8 cellular contexts compared by ENCODE assay signal in genomic region chr22:27405672-27406388, GRCh38.
DNase-seq lines count a peak whose midpoint lies in the region; FAIRE-seq and TF ChIP-seq lines count a peak whose summit lies in the region.

No MANE protein-coding gene starts in this region.

- H3K27ac ChIP-seq in sigmoid colon, result no peak overlapping the region
- no peak overlapping the region for H3K27ac ChIP-seq in kidney (ENCODE audit: low read depth in 2 of 2, low read length in 2 of 2)

- in situ Hi-C loops in G401 (cut with HindIII; ENCODE audit: low sequenced_read_pairs), result no loop called here

- H3K4me3 Mint-ChIP-seq in activated CD4-positive, alpha-beta memory T cell treated with anti-CD3 and anti-CD28 coated beads for 36 hours, result no peak overlapping the region

- H3K36me3 Mint-ChIP-seq in activated CD4-positive, alpha-beta memory T cell treated with anti-CD3 and anti-CD28 coated beads for 36 hours, result no peaks in the 10 kb centered on the region

- H3K9me3 ChIP-seq in sigmoid colon (peaks cover 0 to 4% (median 1%) of the 10 kb centered on the region in 4 donors), kidney (ENCODE audit: control insufficient read depth in 1 of 2, low read length in 2 of 2) (no peaks in the 10 kb centered on the region)

- peaks cover 4% of the 10 kb centered on the region for H3K9me3 Mint-ChIP-seq in activated CD4-positive, alpha-beta memory T cell treated with anti-CD3 and anti-CD28 coated beads for 36 hours

- H3K4me1 ChIP-seq in sigmoid colon (no peaks in the 10 kb centered on the region), kidney (ENCODE audit: control insufficient read depth in 1 of 2, insufficient read depth in 1 of 2, low read depth in 1 of 2, low read length in 2 of 2) (no peaks in the 10 kb centered on the region)

- peak; percentile 0 for DNase-seq in G401 (ENCODE audit: low spot score)
- DNase-seq in HTR-8/SVneo (ENCODE audit: insufficient read length, low spot score), result peak; percentile 56
- peak; percentile 37 for DNase-seq in activated CD4-positive, alpha-beta memory T cell treated with anti-CD3 and anti-CD28 coated beads for 36 hours
- peak in 41 of 42 donors; percentile 14 to 84 (median 62) for DNase-seq in head of caudate nucleus
- no peak for DNase-seq in sigmoid colon
- no peak for DNase-seq in DMS79 treated with DMSO at 0.1 percent for 48 hours (lab: John Stamatoyannopoulos, UW)
- no peak for DNase-seq in kidney
- no peak for DNase-seq in activated naive CD4-positive, alpha-beta T cell treated with Interleukin-2 at 50 U/mL for 16 hours

- H3K27ac Mint-ChIP-seq in activated CD4-positive, alpha-beta memory T cell treated with anti-CD3 and anti-CD28 coated beads for 36 hours, result no peak overlapping the region

- peaks cover 0 to 7% (median 0%) of the 10 kb centered on the region in 3 donors for H3K27me3 ChIP-seq in sigmoid colon

- 53 to 60% methylated on average over 10 of the region's 10 CpGs for WGBS in sigmoid colon, 2 donors

- TF ChIP-seq POLR2A in sigmoid colon (IDR thresholded peaks at IDR 0.05), result no peak

- intact Hi-C loops in activated CD4-positive, alpha-beta memory T cell treated with anti-CD3 and anti-CD28 coated beads for 36 hours (cut with micrococcal nuclease), result no loop called here
- intact Hi-C loops in head of caudate nucleus (cut with DNase I), result no loop called here
- intact Hi-C loops in sigmoid colon (cut with DNase I), result loop anchor here (10.0 kb wide), 1 partner anchor 399 kb away; the partner anchor contains the start of gene MN1
- intact Hi-C loops in kidney (cut with DNase I), result no loop called here

- no peak for TF ChIP-seq EP300 in sigmoid colon (IDR thresholded peaks at IDR 0.05)

- H3K9ac ChIP-seq in kidney (ENCODE audit: low read length in 2 of 2), result no peak overlapping the region

- H3K36me3 ChIP-seq in sigmoid colon, result no peaks in the 10 kb centered on the region
- H3K36me3 ChIP-seq in kidney (ENCODE audit: control insufficient read depth in 1 of 2, insufficient read depth in 2 of 2, low read length in 2 of 2), result no peaks in the 10 kb centered on the region

- FAIRE-seq in HTR-8/SVneo (lab: Jason Lieb, UNC) (no peak), kidney (lab: Jason Lieb, UNC) (no peak)

- no peak overlapping the region for H3K4me3 ChIP-seq in sigmoid colon
- H3K4me3 ChIP-seq in kidney (ENCODE audit: low read length in 2 of 2), result no peak overlapping the region

- POLR2A ChIA-PET in activated CD4-positive, alpha-beta memory T cell treated with anti-CD3 and anti-CD28 coated beads for 36 hours (lab: Charles Lee), result no interaction called here

- H3K4me1 Mint-ChIP-seq in activated CD4-positive, alpha-beta memory T cell treated with anti-CD3 and anti-CD28 coated beads for 36 hours (ENCODE audit: low read depth), result no peaks in the 10 kb centered on the region

- TF ChIP-seq CTCF in sigmoid colon (IDR thresholded peaks at IDR 0.05), result peak in 3 of 4 experiments; percentile 34 to 55 (median 47)
- TF ChIP-seq CTCF in kidney (IDR thresholded peaks at IDR 0.05; ENCODE audit: borderline replicate concordance, extremely low read depth, insufficient read depth), result no peak

- CTCF ChIA-PET in activated CD4-positive, alpha-beta memory T cell treated with anti-CD3 and anti-CD28 coated beads for 36 hours (lab: Charles Lee), result no interaction called here

- peaks cover 5% of the 10 kb centered on the region for H3K27me3 Mint-ChIP-seq in activated CD4-positive, alpha-beta memory T cell treated with anti-CD3 and anti-CD28 coated beads for 36 hours

Comparison
In these comparisons a context has a peak if more than half of its experiments do, and no peak if none do; other contexts are left out.
1. DNase-seq: peak in G401 (single experiment), HTR-8/SVneo (single experiment), activated CD4-positive, alpha-beta memory T cell treated with anti-CD3 and anti-CD28 coated beads for 36 hours (single experiment) and head of caudate nucleus (41 of 42); none in sigmoid colon (single experiment), DMS79 treated with DMSO at 0.1 percent for 48 hours (single experiment), kidney (single experiment) and activated naive CD4-positive, alpha-beta T cell treated with Interleukin-2 at 50 U/mL for 16 hours (single experiment).